Comparison of ENCODE assay signal across 1 cellular context in the genomic region with DNA sequence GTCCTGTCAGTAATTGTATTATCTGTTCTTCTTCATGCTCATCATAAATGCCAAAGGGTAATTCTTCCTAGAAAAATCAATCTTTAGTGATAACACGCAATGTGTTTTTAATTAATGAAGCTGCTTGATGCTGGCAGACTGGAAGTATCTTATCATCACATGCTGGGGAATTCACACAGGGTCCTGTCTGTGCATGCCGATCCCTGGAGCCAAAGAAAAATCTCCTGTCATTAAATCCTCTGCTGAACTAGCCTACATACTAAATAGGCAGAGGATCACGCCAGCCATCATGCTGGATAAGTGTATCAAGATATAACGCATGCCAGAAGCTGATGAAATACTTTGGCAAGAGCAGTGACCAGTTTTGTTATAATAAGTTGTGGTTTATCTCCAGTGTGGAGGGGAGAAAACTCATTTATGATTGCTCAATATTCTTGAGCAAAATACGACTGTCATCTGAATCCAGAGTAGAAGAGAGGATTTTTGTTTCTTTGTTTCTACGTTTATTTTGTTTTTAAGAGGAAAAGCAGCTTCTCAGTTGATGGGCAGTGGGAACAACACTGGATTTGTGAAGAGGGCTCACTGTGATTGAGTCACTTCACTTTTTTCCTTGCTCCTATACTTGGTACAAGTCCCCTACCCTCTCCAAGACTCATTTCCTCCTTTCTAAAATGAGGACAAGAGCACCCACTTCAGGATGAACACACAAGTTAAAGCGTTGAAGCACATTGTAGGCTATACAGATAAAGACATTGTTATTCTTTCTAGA.
TF ChIP-seq lines count a peak whose summit lies in the region.

No MANE protein-coding gene starts in this region.

TF ChIP-seq in WTC11, 78 proteins besides CTCF, POLR2A, EP300 and RAD21 (continued from another document):
- TF ChIP-seq, protein P1, sequence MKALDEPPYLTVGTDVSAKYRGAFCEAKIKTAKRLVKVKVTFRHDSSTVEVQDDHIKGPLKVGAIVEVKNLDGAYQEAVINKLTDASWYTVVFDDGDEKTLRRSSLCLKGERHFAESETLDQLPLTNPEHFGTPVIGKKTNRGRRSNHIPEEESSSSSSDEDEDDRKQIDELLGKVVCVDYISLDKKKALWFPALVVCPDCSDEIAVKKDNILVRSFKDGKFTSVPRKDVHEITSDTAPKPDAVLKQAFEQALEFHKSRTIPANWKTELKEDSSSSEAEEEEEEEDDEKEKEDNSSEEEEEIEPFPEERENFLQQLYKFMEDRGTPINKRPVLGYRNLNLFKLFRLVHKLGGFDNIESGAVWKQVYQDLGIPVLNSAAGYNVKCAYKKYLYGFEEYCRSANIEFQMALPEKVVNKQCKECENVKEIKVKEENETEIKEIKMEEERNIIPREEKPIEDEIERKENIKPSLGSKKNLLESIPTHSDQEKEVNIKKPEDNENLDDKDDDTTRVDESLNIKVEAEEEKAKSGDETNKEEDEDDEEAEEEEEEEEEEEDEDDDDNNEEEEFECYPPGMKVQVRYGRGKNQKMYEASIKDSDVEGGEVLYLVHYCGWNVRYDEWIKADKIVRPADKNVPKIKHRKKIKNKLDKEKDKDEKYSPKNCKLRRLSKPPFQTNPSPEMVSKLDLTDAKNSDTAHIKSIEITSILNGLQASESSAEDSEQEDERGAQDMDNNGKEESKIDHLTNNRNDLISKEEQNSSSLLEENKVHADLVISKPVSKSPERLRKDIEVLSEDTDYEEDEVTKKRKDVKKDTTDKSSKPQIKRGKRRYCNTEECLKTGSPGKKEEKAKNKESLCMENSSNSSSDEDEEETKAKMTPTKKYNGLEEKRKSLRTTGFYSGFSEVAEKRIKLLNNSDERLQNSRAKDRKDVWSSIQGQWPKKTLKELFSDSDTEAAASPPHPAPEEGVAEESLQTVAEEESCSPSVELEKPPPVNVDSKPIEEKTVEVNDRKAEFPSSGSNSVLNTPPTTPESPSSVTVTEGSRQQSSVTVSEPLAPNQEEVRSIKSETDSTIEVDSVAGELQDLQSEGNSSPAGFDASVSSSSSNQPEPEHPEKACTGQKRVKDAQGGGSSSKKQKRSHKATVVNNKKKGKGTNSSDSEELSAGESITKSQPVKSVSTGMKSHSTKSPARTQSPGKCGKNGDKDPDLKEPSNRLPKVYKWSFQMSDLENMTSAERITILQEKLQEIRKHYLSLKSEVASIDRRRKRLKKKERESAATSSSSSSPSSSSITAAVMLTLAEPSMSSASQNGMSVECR (CRISPR knock-in tag; IDR thresholded peaks at IDR 0.05; ENCODE audit: borderline replicate concordance) = no peak
- TF ChIP-seq, protein P2, sequence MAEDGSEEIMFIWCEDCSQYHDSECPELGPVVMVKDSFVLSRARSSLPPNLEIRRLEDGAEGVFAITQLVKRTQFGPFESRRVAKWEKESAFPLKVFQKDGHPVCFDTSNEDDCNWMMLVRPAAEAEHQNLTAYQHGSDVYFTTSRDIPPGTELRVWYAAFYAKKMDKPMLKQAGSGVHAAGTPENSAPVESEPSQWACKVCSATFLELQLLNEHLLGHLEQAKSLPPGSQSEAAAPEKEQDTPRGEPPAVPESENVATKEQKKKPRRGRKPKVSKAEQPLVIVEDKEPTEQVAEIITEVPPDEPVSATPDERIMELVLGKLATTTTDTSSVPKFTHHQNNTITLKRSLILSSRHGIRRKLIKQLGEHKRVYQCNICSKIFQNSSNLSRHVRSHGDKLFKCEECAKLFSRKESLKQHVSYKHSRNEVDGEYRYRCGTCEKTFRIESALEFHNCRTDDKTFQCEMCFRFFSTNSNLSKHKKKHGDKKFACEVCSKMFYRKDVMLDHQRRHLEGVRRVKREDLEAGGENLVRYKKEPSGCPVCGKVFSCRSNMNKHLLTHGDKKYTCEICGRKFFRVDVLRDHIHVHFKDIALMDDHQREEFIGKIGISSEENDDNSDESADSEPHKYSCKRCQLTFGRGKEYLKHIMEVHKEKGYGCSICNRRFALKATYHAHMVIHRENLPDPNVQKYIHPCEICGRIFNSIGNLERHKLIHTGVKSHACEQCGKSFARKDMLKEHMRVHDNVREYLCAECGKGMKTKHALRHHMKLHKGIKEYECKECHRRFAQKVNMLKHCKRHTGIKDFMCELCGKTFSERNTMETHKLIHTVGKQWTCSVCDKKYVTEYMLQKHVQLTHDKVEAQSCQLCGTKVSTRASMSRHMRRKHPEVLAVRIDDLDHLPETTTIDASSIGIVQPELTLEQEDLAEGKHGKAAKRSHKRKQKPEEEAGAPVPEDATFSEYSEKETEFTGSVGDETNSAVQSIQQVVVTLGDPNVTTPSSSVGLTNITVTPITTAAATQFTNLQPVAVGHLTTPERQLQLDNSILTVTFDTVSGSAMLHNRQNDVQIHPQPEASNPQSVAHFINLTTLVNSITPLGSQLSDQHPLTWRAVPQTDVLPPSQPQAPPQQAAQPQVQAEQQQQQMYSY (CRISPR knock-in tag; IDR thresholded peaks at IDR 0.05) = no peak
- TF ChIP-seq ZNF219 (CRISPR knock-in tag; IDR thresholded peaks at IDR 0.05; ENCODE audit: borderline replicate concordance) (no peak), JAZF1 (CRISPR knock-in tag; IDR thresholded peaks at IDR 0.05) (no peak), CREM (CRISPR knock-in tag; IDR thresholded peaks at IDR 0.05) (no peak)
- TF ChIP-seq, protein P3, sequence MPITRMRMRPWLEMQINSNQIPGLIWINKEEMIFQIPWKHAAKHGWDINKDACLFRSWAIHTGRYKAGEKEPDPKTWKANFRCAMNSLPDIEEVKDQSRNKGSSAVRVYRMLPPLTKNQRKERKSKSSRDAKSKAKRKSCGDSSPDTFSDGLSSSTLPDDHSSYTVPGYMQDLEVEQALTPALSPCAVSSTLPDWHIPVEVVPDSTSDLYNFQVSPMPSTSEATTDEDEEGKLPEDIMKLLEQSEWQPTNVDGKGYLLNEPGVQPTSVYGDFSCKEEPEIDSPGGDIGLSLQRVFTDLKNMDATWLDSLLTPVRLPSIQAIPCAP (CRISPR knock-in tag; IDR thresholded peaks at IDR 0.05) = no peak
- TF ChIP-seq, protein P4, sequence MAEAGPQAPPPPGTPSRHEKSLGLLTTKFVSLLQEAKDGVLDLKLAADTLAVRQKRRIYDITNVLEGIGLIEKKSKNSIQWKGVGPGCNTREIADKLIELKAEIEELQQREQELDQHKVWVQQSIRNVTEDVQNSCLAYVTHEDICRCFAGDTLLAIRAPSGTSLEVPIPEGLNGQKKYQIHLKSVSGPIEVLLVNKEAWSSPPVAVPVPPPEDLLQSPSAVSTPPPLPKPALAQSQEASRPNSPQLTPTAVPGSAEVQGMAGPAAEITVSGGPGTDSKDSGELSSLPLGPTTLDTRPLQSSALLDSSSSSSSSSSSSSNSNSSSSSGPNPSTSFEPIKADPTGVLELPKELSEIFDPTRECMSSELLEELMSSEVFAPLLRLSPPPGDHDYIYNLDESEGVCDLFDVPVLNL (CRISPR knock-in tag; IDR thresholded peaks at IDR 0.05; ENCODE audit: borderline replicate concordance, low read depth) = no peak
- TF ChIP-seq, protein P5, sequence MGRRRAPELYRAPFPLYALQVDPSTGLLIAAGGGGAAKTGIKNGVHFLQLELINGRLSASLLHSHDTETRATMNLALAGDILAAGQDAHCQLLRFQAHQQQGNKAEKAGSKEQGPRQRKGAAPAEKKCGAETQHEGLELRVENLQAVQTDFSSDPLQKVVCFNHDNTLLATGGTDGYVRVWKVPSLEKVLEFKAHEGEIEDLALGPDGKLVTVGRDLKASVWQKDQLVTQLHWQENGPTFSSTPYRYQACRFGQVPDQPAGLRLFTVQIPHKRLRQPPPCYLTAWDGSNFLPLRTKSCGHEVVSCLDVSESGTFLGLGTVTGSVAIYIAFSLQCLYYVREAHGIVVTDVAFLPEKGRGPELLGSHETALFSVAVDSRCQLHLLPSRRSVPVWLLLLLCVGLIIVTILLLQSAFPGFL (CRISPR knock-in tag; IDR thresholded peaks at IDR 0.05; ENCODE audit: borderline replicate concordance) = no peak
